Comparison of ENCODE assay signal across 2 cellular contexts in the genomic region with DNA sequence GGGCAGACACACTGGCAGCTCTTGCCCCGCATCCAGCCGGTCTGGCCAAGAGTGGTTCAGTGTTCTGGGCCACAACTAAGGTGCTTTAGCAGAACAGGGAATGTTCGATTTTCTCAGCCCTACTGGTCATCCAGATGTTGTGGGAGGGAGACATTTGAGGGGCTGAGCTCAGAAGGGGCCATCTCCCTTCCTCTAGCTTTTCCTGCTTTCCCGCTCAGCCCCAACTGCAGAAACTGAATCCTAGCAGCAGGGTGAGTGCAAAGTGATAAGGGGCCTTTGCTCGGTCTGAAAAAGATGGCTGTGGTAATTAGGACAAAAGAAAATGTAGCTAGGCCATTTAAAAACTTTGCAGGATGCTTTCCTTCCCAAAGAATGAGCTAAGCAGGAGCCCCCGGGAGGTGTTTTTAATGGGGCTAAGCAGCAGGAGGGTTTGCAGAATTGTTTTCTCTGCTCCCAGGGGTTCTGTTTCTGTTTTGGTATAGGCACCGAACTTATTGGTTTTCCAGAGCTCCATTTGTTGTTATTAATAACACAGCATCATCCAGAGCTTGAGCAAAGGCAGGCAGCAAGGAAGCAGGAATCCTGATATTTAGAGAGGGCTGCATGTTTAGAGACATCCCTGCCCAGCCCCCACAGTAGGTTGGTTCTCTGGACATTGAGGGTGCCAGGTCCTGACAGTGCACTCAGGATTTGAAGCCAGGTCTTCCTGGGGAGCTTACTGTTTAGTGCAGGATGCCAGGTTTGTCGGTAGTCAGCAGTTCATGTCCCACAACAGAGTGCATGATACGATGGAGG.
TF ChIP-seq lines count a peak whose summit lies in the region.

No MANE protein-coding gene starts in this region.

TF ChIP-seq in WTC11, 78 proteins besides CTCF, POLR2A, EP300 and RAD21 (continued from another document):
- TF ChIP-seq, protein P1, sequence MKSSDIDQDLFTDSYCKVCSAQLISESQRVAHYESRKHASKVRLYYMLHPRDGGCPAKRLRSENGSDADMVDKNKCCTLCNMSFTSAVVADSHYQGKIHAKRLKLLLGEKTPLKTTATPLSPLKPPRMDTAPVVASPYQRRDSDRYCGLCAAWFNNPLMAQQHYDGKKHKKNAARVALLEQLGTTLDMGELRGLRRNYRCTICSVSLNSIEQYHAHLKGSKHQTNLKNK (CRISPR knock-in tag; IDR thresholded peaks at IDR 0.05) = no peak
TF ChIP-seq in WTC11: peak in this region for 0.

TF ChIP-seq in SK-N-SH, 30 proteins besides CTCF, POLR2A, EP300 and RAD21 (continued from another document):
- TF ChIP-seq, protein P2, sequence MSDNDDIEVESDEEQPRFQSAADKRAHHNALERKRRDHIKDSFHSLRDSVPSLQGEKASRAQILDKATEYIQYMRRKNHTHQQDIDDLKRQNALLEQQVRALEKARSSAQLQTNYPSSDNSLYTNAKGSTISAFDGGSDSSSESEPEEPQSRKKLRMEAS (IDR thresholded peaks at IDR 0.05; ENCODE audit: low read depth) = no peak
